2 cellular contexts compared by ENCODE assay signal in the genomic region with DNA sequence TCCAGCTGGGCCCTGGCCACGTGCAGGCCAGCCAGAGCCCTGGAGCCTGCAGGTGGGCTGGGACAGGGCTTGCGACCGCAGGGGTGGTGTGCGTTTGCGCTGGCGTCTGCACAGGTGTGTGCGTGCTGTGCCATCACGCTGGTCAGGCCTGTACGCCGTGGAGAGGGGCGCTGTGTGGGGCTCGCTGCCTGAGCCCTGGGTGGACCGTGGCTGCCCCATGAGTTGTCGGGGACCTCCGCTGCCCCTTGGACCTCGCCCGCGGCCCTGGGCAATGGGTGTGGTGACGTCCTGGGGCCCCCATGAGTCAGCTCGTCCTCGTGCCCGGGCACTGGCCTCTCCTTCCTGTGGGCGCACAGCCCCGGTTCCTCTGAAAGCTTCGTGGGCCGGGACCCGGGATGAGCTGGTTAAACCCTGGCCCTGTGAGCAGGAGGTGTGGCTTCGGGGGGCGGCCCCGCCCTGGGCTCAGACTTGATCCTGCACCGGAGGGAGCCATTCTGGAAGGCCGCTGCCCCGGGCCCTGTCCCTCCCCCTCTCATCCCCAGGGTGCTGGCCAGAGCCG.
TF ChIP-seq lines count a peak whose summit lies in the region.

No MANE protein-coding gene starts in this region.

TF ChIP-seq in HCT116, 20 proteins besides CTCF, POLR2A, EP300 and RAD21:
- TF ChIP-seq EZH2 (IDR thresholded peaks at IDR 0.05) (no peak), ELF1 (IDR thresholded peaks at IDR 0.05; ENCODE audit: borderline replicate concordance, low read depth) (no peak), CEBPB (IDR thresholded peaks at IDR 0.05; ENCODE audit: low read depth) (no peak), REST (IDR thresholded peaks at IDR 0.05; ENCODE audit: low read depth) (no peak)

TF ChIP-seq in WTC11, 78 proteins besides CTCF, POLR2A, EP300 and RAD21:
- TF ChIP-seq ZNF121 (CRISPR knock-in tag; IDR thresholded peaks at IDR 0.05), result no peak
- TF ChIP-seq MLX (CRISPR knock-in tag; IDR thresholded peaks at IDR 0.05), result no peak
- no peak for TF ChIP-seq ELF4 (CRISPR knock-in tag; IDR thresholded peaks at IDR 0.05; ENCODE audit: low read depth)
- no peak for TF ChIP-seq TEAD4 (CRISPR knock-in tag; IDR thresholded peaks at IDR 0.05)
- no peak for TF ChIP-seq CDX4 (CRISPR knock-in tag; IDR thresholded peaks at IDR 0.05; ENCODE audit: borderline replicate concordance)
- TF ChIP-seq, protein P1, sequence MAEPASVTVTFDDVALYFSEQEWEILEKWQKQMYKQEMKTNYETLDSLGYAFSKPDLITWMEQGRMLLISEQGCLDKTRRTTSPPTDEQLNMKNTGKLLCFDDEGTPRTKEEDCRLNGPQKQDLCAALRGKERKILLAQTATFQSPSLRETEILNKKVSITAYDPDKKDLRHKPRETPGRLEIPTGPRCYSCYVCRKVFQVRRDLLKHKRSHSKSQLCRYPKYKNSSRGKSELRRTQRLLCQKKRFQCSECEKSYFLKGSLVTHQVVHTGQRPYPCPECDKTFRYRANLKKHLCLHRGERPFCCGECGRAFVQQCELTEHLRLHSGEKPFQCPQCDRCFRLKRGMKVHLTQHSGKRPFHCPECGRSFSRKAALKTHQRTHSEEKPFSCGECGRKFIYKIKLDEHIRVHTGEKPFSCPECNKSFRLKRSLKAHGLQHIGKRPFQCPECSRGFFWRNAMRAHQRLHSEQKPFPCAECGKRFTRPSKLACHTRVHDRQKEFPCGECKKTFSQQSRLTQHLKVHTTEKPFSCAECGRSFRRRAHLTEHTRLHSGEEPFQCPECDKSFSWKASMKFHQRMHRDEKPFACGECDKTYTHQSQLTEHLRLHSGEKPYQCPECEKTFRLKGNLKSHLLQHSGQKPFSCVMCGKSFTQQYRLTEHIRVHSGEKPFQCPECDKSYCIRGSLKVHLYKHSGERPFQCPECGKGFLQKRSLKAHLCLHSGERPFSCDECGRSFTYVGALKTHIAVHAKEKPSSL (CRISPR knock-in tag; conservative IDR thresholded peaks at IDR 0.05), result no peak
